1 cellular context compared by ENCODE assay signal in the genomic region with DNA sequence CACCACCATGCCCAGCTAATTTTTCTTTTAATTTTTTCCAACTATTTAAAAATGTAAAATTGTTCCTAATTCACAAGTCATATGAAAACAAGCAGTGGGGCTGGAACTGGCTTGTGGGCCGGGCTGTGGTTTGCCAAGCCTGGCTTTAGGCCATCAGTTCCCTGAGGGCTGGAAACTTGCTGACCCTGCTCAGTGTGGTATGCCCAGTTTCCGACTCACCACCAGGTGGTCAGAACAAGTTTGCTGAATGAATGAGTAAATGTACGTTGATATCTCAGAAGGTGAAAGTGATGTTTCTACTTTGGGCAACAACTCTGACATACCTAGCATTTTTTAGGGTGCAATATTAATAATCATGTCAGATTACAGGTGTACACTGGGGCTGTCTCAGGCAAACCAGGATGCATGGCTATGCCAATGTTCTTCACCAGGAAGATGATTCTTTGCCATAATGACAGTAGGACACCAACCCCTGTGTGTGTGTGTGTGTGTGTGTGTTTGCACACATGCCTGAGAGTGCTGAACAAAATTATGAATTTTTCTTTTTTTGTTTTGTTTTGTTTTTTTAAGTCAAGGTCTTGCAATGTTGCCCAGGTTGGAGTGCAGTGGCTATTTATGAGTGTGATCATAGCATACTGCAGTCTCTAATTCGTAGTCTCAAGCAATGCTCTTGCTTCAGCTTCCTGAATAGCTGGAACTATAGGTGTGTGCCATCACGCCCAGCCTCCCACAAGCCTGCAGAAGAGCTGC.
TF ChIP-seq lines count a peak whose summit lies in the region.

No MANE protein-coding gene starts in this region.

TF ChIP-seq in GM12878, 131 proteins besides CTCF, POLR2A, EP300 and RAD21 (continued from another document):
- no peak for TF ChIP-seq RB1 (IDR thresholded peaks at IDR 0.05; ENCODE audit: borderline replicate concordance)
- TF ChIP-seq ZNF207 (IDR thresholded peaks at IDR 0.05; ENCODE audit: borderline replicate concordance): no peak
- TF ChIP-seq TCF7 (IDR thresholded peaks at IDR 0.05; ENCODE audit: borderline replicate concordance): no peak
- no peak for TF ChIP-seq BACH1 (IDR thresholded peaks at IDR 0.05; ENCODE audit: borderline replicate concordance)
